8 cellular contexts compared by ENCODE assay signal in genomic region chr13:99505814-99506269, GRCh38. TPM values are rescaled to one million over a fixed set of nuclear protein-coding genes. Genes with fewer than 3 reads are reported as not detected.
A peak's percentile ranks its signal among the peaks of the same experiment; 100 is the strongest.
DNase-seq lines count a peak whose midpoint lies in the region; ATAC-seq, FAIRE-seq and TF ChIP-seq lines count a peak whose summit lies in the region.

No MANE protein-coding gene starts in this region.

- H3K4me1 ChIP-seq in A549 (peaks cover 26% of the 10 kb centered on the region; the same call in 2 of the 3 replicates), hepatocyte (ENCODE audit: insufficient read depth) (peaks cover 30% of the 10 kb centered on the region)

- no peak overlapping the region for H3K27ac Mint-ChIP-seq in activated naive CD4-positive, alpha-beta T cell treated with anti-CD3 and anti-CD28 coated beads, Interleukin-2, amount 10 ng/mL, durations not matched to agents 7 days and 5 days

- H3K79me2 ChIP-seq in hepatocyte, result peaks cover 94% of the 10 kb centered on the region

- no peaks in the 10 kb centered on the region for H3K27me3 ChIP-seq in hepatocyte

- no peak overlapping the region for H3K4me3 Mint-ChIP-seq in activated naive CD4-positive, alpha-beta T cell treated with anti-CD3 and anti-CD28 coated beads, Interleukin-2, amount 10 ng/mL, durations not matched to agents 7 days and 5 days

- H3K9me2 ChIP-seq in hepatocyte (replicated peaks; ENCODE audit: insufficient read depth), result no peaks in the 10 kb centered on the region

- peaks cover 11% of the 10 kb centered on the region for H3K9me3 Mint-ChIP-seq in activated naive CD4-positive, alpha-beta T cell treated with anti-CD3 and anti-CD28 coated beads, Interleukin-2, amount 10 ng/mL, durations not matched to agents 7 days and 5 days

- TF ChIP-seq EP300 in A549 (IDR thresholded peaks at IDR 0.05), result no peak

- peak in 1 of 2 experiments; percentile 14; a peak in 1 of 5 replicates for TF ChIP-seq RAD21 in A549 (conservative IDR thresholded peaks at IDR 0.05 in 1 of 2, IDR thresholded peaks at IDR 0.05 in 1 of 2)

- H3K36me3 Mint-ChIP-seq in activated naive CD4-positive, alpha-beta T cell treated with anti-CD3 and anti-CD28 coated beads, Interleukin-2, amount 10 ng/mL, durations not matched to agents 7 days and 5 days, result peaks cover 61% of the 10 kb centered on the region

- ATAC-seq in A549 (no peak), HG03095 (IDR thresholded peaks at IDR 0.05; ENCODE audit: unreplicated experiment) (no peak)

- H3K27me3 Mint-ChIP-seq in activated naive CD4-positive, alpha-beta T cell treated with anti-CD3 and anti-CD28 coated beads, Interleukin-2, amount 10 ng/mL, durations not matched to agents 7 days and 5 days, result no peaks in the 10 kb centered on the region

- no peak for FAIRE-seq in A549 (lab: Jason Lieb, UNC)
- peak; percentile 15 for FAIRE-seq in TTC549 (lab: Jason Lieb, UNC)

- POLR2A ChIA-PET in A549 (lab: Yijun Ruan, JAX), result no interaction called here

- H3K4me1 Mint-ChIP-seq in activated naive CD4-positive, alpha-beta T cell treated with anti-CD3 and anti-CD28 coated beads, Interleukin-2, amount 10 ng/mL, durations not matched to agents 7 days and 5 days, result peaks cover 67% of the 10 kb centered on the region

- DNase-seq in A549 (ENCODE audit: low read depth in 1 of 2, low spot score in 1 of 2) (peak; percentile 3 to 16), GM12865 (ENCODE audit: low read depth) (peak; percentile 13), hepatocyte (ENCODE audit: low spot score) (no peak), NCI-H1417 (lab: John Stamatoyannopoulos, UW) (no peak), kidney glomerular epithelial cell (lab: John Stamatoyannopoulos, UW) (no peak)
- DNase-seq in activated naive CD4-positive, alpha-beta T cell treated with anti-CD3 and anti-CD28 coated beads, Interleukin-2, amount 10 ng/mL, durations not matched to agents 7 days and 5 days, result no peak

- H3K27ac ChIP-seq in A549, result no peak overlapping the region
- peak overlapping the region; percentile 66 for H3K27ac ChIP-seq in hepatocyte

- 21% methylated on average over 2 of the region's 2 CpGs for WGBS in A549 (ENCODE audit: missing lambda C conversion rate)
- 67% methylated on average over 2 of the region's 2 CpGs for WGBS in hepatocyte (ENCODE audit: low lambda C conversion rate, missing lambda C conversion rate)

- CTCF ChIA-PET in A549 (lab: Yijun Ruan, JAX), result interaction anchor here (0.6 to 1.6 kb wide), 9 partner anchors 9 to 349 kb away, joined by 3 to 6 read pairs (median 4); no protein-coding TSS in a partner anchor
- CTCF ChIA-PET in activated naive CD4-positive, alpha-beta T cell treated with anti-CD3 and anti-CD28 coated beads, Interleukin-2, amount 10 ng/mL, durations not matched to agents 7 days and 5 days (lab: Charles Lee), result interaction anchor here (0.6 to 6.5 kb wide), 12 partner anchors 9 to 234 kb away, joined by 3 to 39 read pairs (median 4); no protein-coding TSS in a partner anchor

- no peak for TF ChIP-seq POLR2A in A549 (IDR thresholded peaks at IDR 0.05; ENCODE audit: low read length)

- TF ChIP-seq CTCF in A549 (IDR thresholded peaks at IDR 0.05), result peak; percentile 35; the same call in 2 of the 3 replicates
- peak; percentile 23 for TF ChIP-seq CTCF in GM12865 (IDR thresholded peaks at IDR 0.05; ENCODE audit: insufficient read depth, low read depth, low read length, missing control alignments)
- peak; percentile 51 for TF ChIP-seq CTCF in hepatocyte (IDR thresholded peaks at IDR 0.05; ENCODE audit: poor library complexity)

- H3K4me2 ChIP-seq in A549 (peak overlapping the region; percentile 34), hepatocyte (peak overlapping the region; percentile 82)

- no peak overlapping the region for H2AFZ ChIP-seq in hepatocyte

- H3K4me3 ChIP-seq in A549 (no peak overlapping the region), GM12865 (ENCODE audit: low read depth, low read length) (peak overlapping the region; percentile 74), hepatocyte (no peak overlapping the region)

- H3K36me3 ChIP-seq in hepatocyte (replicated peaks; ENCODE audit: insufficient read depth, low read depth), result no peaks in the 10 kb centered on the region

- peaks cover 7% of the 10 kb centered on the region; the same call in 2 of the 3 replicates for H3K9me3 ChIP-seq in A549
- peaks cover 4% of the 10 kb centered on the region for H3K9me3 ChIP-seq in hepatocyte (ENCODE audit: low read depth)

- peaks cover 67% of the 10 kb centered on the region for H4K20me1 ChIP-seq in hepatocyte (ENCODE audit: insufficient read depth, poor library complexity, severe bottlenecking)

TF ChIP-seq in A549, 52 proteins besides CTCF, POLR2A, EP300 and RAD21:
- TF ChIP-seq SMC3 (IDR thresholded peaks at IDR 0.05), result 0 out of 3 replicates have a peak, but pooled peaks have one; percentile 29
- TF ChIP-seq FOSL2 (IDR thresholded peaks at IDR 0.05), result no peak
- no peak for TF ChIP-seq FOSL2 (CRISPR knock-in tag; IDR thresholded peaks at IDR 0.05)

RNA-seq across cellular contexts. Expression of gene TM9SF2, which starts 4.6 kb away (rescaled TPM):
- polyA plus RNA-seq in A549 (2011; rRNA removed) (88.2 and 114 TPM in 2 replicates), A549 (2017; fragmentation: RNase III; extraction: RNeasy Plus Mini Kit Qiagen cat#74134 plus additional on column Dnase treatment) (52.5 to 61.4 TPM (median 58.8 TPM) in 3 replicates), hepatocyte (160 and 184 TPM in 2 replicates)
- 14.9 and 18.4 TPM in 2 replicates for polyA plus RNA-seq in A549 (2012; cell fraction: cytosol; rRNA removed)
- polyA plus RNA-seq in A549 (2012; cell fraction: nucleus; rRNA removed), result 18.4 and 28.1 TPM in 2 replicates
- polyA minus RNA-seq in A549 (2011; rRNA and poly(A)+ RNA removed), result 51.9 and 52.6 TPM in 2 replicates
- total RNA-seq in hepatocyte, result 272 and 280 TPM in 2 replicates

Comparison
In these comparisons a context has a peak if more than half of its experiments do, and no peak if none do; other contexts are left out.
1. DNase-seq: peak in A549 (2 of 2) and GM12865 (single experiment); none in hepatocyte (single experiment), NCI-H1417 (0 of 3), kidney glomerular epithelial cell (single experiment) and activated naive CD4-positive, alpha-beta T cell treated with anti-CD3 and anti-CD28 coated beads, Interleukin-2, amount 10 ng/mL, durations not matched to agents 7 days and 5 days (single experiment).
2. Peak in every context shown above with its lines, with median percentiles within 50 percentile points of each other: CTCF ChIP-seq.